ENCODE assay signal across 8 cellular contexts in the genomic region with DNA sequence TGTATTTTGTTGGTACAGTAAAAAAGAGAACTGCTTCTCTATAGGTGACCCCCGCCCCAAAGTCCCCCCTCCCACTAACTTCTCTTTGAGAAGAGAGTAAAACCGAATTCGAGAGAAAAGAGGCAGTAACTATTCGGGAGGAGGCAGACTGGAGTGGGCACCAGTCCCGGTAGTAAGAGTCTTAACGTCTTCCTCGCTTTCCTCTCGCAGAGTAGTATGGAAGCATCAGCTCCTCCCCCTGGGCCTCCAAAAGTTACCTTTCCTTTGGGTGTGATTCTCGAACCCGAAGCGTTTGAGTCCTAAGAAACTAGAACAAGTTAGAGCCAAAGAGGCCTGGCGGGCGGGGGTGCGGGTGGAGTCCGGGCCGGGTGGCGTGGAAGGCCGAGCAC. TPM values are rescaled to one million over a fixed set of nuclear protein-coding genes. Genes with fewer than 3 reads are reported as not detected.
DNase-seq lines count a peak whose midpoint lies in the region; ATAC-seq lines count a peak whose summit lies in the region.

No MANE protein-coding gene starts in this region.

- peaks cover 10% of the 10 kb centered on the region in 2 donors for H3K4me1 Mint-ChIP-seq in effector memory CD8-positive, alpha-beta T cell (ENCODE audit: low read depth in 2 of 2)
- peaks cover 18 to 26% of the 10 kb centered on the region in 2 donors for H3K4me1 Mint-ChIP-seq in natural killer cell treated with Interleukin-12 subunit alpha and Interleukin-12 subunit beta and Interleukin-15 and Interleukin-18, amount 100 ng/mL, for 72 hours (ENCODE audit: low read depth in 2 of 2)

- ATAC-seq in GM18499 (IDR thresholded peaks at IDR 0.05; ENCODE audit: insufficient read depth, unreplicated experiment) = peak; percentile 22
- no peak for ATAC-seq in effector memory CD8-positive, alpha-beta T cell (replicated peaks)
- peak in 1 of 2 donors; percentile 2 for ATAC-seq in natural killer cell treated with Interleukin-12 subunit alpha and Interleukin-12 subunit beta and Interleukin-15 and Interleukin-18, amount 100 ng/mL, for 72 hours

- H3K4me3 Mint-ChIP-seq in effector memory CD8-positive, alpha-beta T cell = peak overlapping the region; percentile 84 to 87
- peak overlapping the region; percentile 87 for H3K4me3 Mint-ChIP-seq in natural killer cell treated with Interleukin-12 subunit alpha and Interleukin-12 subunit beta and Interleukin-15 and Interleukin-18, amount 100 ng/mL, for 72 hours

- peak overlapping the region; percentile 47 to 74 for H3K27ac Mint-ChIP-seq in effector memory CD8-positive, alpha-beta T cell
- H3K27ac Mint-ChIP-seq in natural killer cell treated with Interleukin-12 subunit alpha and Interleukin-12 subunit beta and Interleukin-15 and Interleukin-18, amount 100 ng/mL, for 72 hours = peak overlapping the region; percentile 28 to 54

- no peaks in the 10 kb centered on the region for H3K9me3 Mint-ChIP-seq in effector memory CD8-positive, alpha-beta T cell
- H3K9me3 Mint-ChIP-seq in natural killer cell treated with Interleukin-12 subunit alpha and Interleukin-12 subunit beta and Interleukin-15 and Interleukin-18, amount 100 ng/mL, for 72 hours = no peaks in the 10 kb centered on the region

- peaks cover 7% of the 10 kb centered on the region for H3K36me3 Mint-ChIP-seq in effector memory CD8-positive, alpha-beta T cell (ENCODE audit: insufficient read depth)
- no peaks in the 10 kb centered on the region for H3K36me3 Mint-ChIP-seq in natural killer cell treated with Interleukin-12 subunit alpha and Interleukin-12 subunit beta and Interleukin-15 and Interleukin-18, amount 100 ng/mL, for 72 hours

- DNase-seq in NCI-H69 (lab: John Stamatoyannopoulos, UW) (peak; percentile 83), DMS79 treated with DMSO at 0.1 percent for 48 hours (lab: John Stamatoyannopoulos, UW) (no peak), GF-D8 (lab: John Stamatoyannopoulos, UW) (no peak), midbrain (lab: John Stamatoyannopoulos, UW) (no peak), NCI-H146 treated with DMSO at 0.1 percent for 48 hours (lab: John Stamatoyannopoulos, UW; ENCODE audit: unreplicated experiment) (no peak)
- peak in 1 of 3 experiments; percentile 20 for DNase-seq in effector memory CD8-positive, alpha-beta T cell
- no peak for DNase-seq in natural killer cell treated with Interleukin-12 subunit alpha and Interleukin-12 subunit beta and Interleukin-15 and Interleukin-18, amount 100 ng/mL, for 72 hours (ENCODE audit: low spot score)

- peaks cover 0 to 17% of the 10 kb centered on the region in 2 donors for H3K27me3 Mint-ChIP-seq in effector memory CD8-positive, alpha-beta T cell
- H3K27me3 Mint-ChIP-seq in natural killer cell treated with Interleukin-12 subunit alpha and Interleukin-12 subunit beta and Interleukin-15 and Interleukin-18, amount 100 ng/mL, for 72 hours = peaks cover 0 to 9% of the 10 kb centered on the region in 2 donors

RNA-seq across cellular contexts. Expression of gene DSE, which starts 0.4 kb away (rescaled TPM):
- 10 to 100 TPM; 21.9 to 25.9 TPM for total RNA-seq in natural killer cell treated with Interleukin-12 subunit alpha and Interleukin-12 subunit beta and Interleukin-15 and Interleukin-18, amount 100 ng/mL, for 72 hours
